In the genomic region with DNA sequence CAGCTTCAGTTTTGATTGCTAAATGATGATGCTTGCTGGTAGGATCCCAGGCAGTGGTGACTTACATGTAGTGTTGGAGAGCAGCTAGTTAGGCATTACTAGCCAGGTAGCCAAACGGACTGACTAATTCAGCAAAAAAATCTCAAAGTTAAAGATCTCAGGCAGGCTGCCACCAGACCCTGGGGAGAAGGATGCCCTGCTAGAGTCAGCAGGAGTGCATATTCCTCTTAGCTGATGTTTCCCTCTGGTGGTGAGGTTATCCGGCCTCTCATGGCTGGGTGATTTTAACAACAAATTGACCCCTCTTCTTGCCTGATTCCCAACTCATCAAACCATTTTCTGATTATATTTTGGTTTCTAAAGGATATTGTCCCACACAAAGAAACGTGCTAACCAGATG, we compare ENCODE assay signal across 10 cellular contexts. TPM values are rescaled to one million over a fixed set of nuclear protein-coding genes. Genes with fewer than 3 reads are reported as not detected.
DNase-seq lines count a peak whose midpoint lies in the region; ATAC-seq and TF ChIP-seq lines count a peak whose summit lies in the region.
"Had no signal": no experiment of that assay in that cellular context is flagged by ENCODE, and none has a peak within 500 bp of the region (broad histone marks: within the 10 kb centered on the region; RNA-seq: fewer than 3 reads in every experiment).

No MANE protein-coding gene starts in this region.

- BruUV-seq in PC-3 (replicated peaks; lab: Mats Ljungman, UMichigan), result no TSS peak

- CTCF ChIA-PET in AG04449 (lab: Yijun Ruan, JAX) (interaction anchor here (0.8 to 12.6 kb wide), 10 partner anchors 9 to 106 kb away, joined by 3 to 153 read pairs (median 6); partner anchors contain the start of genes CMTM5, PPP1R3E and SLC22A17), PC-3 (lab: Charles Lee) (interaction anchor here (1.1 kb wide), 1 partner anchor 9 kb away, joined by 3 read pairs; the partner anchor contains the start of gene SLC22A17)
- CTCF ChIA-PET in activated naive CD4-positive, alpha-beta T cell treated with anti-CD3 and anti-CD28 coated beads for 36 hours (lab: Charles Lee), result interaction anchor here (1.1 to 3.7 kb wide), 4 partner anchors 17 to 117 kb away, joined by 3 to 21 read pairs (median 4); no protein-coding TSS in a partner anchor

- no peaks in the 10 kb centered on the region for H3K36me3 ChIP-seq in PC-3 (ENCODE audit: low read depth, low read length)
- H3K36me3 ChIP-seq: adrenal gland had no signal

- peak; percentile 40 for TF ChIP-seq CTCF in AG04449 (IDR thresholded peaks at IDR 0.05; ENCODE audit: insufficient read depth, low read length, missing control alignments)
- peak; percentile 35; the same call in 1 of the 2 replicates for TF ChIP-seq CTCF in PC-3 (conservative IDR thresholded peaks at IDR 0.05; ENCODE audit: low read depth, low read length)

- H3F3A ChIP-seq in PC-3 (ENCODE audit: low read length, unreplicated experiment), result no peaks in the 10 kb centered on the region

- H3K27ac ChIP-seq in PC-3 (ENCODE audit: low read length), result no peak overlapping the region
- H3K27ac ChIP-seq: adrenal gland had no signal

- H3K4me2 ChIP-seq in PC-3 (ENCODE audit: low read length), result no peak overlapping the region

- ATAC-seq in PC-3, result peak; percentile 28; the same call in 1 of the 2 replicates

- H3K79me2 ChIP-seq in PC-3 (ENCODE audit: low read length), result no peaks in the 10 kb centered on the region

- no peaks in the 10 kb centered on the region for H3K9me2 ChIP-seq in PC-3 (replicated peaks; ENCODE audit: low read length)

- no peak overlapping the region for H2AFZ ChIP-seq in PC-3 (ENCODE audit: low read length)

- no peaks in the 10 kb centered on the region for H3K9me3 Mint-ChIP-seq in activated naive CD4-positive, alpha-beta T cell treated with anti-CD3 and anti-CD28 coated beads for 36 hours
- no peaks in the 10 kb centered on the region for H3K9me3 Mint-ChIP-seq in T-helper 2 cell treated with Interferon-gamma antibody and Interleukin-4, amounts not matched to agents 5 μg/mL and 100 μg/mL, for 36 hours
- H3K9me3 Mint-ChIP-seq in activated CD4-positive, alpha-beta T cell treated with anti-CD3 and anti-CD28 coated beads, Interleukin-2, amount 10 ng/mL, durations not matched to agents 24 days and 14 days, result no peaks in the 10 kb centered on the region
- H3K9me3 Mint-ChIP-seq: activated CD4-positive, alpha-beta T cell treated with anti-CD3 and anti-CD28 coated beads, Interleukin-2, amount 10 ng/mL, durations not matched to agents 7 days and 5 days; stimulated activated naive CD8-positive, alpha-beta T cell treated with anti-CD3 and anti-CD28 coated beads, Interleukin-15, Interleukin-2, amounts not matched to agents 100 ng/mL and 50 ng/mL, for 24 hours had no signal

- H3K9ac ChIP-seq in PC-3 (ENCODE audit: low read length), result no peak overlapping the region

- peaks cover 19% of the 10 kb centered on the region for H3K27me3 Mint-ChIP-seq in activated naive CD4-positive, alpha-beta T cell treated with anti-CD3 and anti-CD28 coated beads for 36 hours (ENCODE audit: low read depth)
- H3K27me3 Mint-ChIP-seq in T-helper 2 cell treated with Interferon-gamma antibody and Interleukin-4, amounts not matched to agents 5 μg/mL and 100 μg/mL, for 36 hours (ENCODE audit: low read depth), result peaks cover 28% of the 10 kb centered on the region
- peaks cover 32% of the 10 kb centered on the region for H3K27me3 Mint-ChIP-seq in activated CD4-positive, alpha-beta T cell treated with anti-CD3 and anti-CD28 coated beads, Interleukin-2, amount 10 ng/mL, durations not matched to agents 24 days and 14 days

- peaks cover 32% of the 10 kb centered on the region for H3K27me3 ChIP-seq in PC-3 (ENCODE audit: low read length)
- H3K27me3 ChIP-seq: right atrium auricular region had no signal

- no peaks in the 10 kb centered on the region for H3K36me3 Mint-ChIP-seq in activated naive CD4-positive, alpha-beta T cell treated with anti-CD3 and anti-CD28 coated beads for 36 hours (ENCODE audit: low read depth)
- no peaks in the 10 kb centered on the region for H3K36me3 Mint-ChIP-seq in T-helper 2 cell treated with Interferon-gamma antibody and Interleukin-4, amounts not matched to agents 5 μg/mL and 100 μg/mL, for 36 hours (ENCODE audit: low read depth)
- H3K36me3 Mint-ChIP-seq in activated CD4-positive, alpha-beta T cell treated with anti-CD3 and anti-CD28 coated beads, Interleukin-2, amount 10 ng/mL, durations not matched to agents 24 days and 14 days (ENCODE audit: low read depth), result no peaks in the 10 kb centered on the region

- H3K27ac Mint-ChIP-seq in activated naive CD4-positive, alpha-beta T cell treated with anti-CD3 and anti-CD28 coated beads for 36 hours, result no peak overlapping the region
- H3K27ac Mint-ChIP-seq in T-helper 2 cell treated with Interferon-gamma antibody and Interleukin-4, amounts not matched to agents 5 μg/mL and 100 μg/mL, for 36 hours, result no peak overlapping the region
- no peak overlapping the region for H3K27ac Mint-ChIP-seq in activated CD4-positive, alpha-beta T cell treated with anti-CD3 and anti-CD28 coated beads, Interleukin-2, amount 10 ng/mL, durations not matched to agents 24 days and 14 days
- H3K27ac Mint-ChIP-seq: activated CD4-positive, alpha-beta T cell treated with anti-CD3 and anti-CD28 coated beads, Interleukin-2, amount 10 ng/mL, durations not matched to agents 7 days and 5 days; stimulated activated naive CD8-positive, alpha-beta T cell treated with anti-CD3 and anti-CD28 coated beads, Interleukin-15, Interleukin-2, amounts not matched to agents 100 ng/mL and 50 ng/mL, for 24 hours had no signal

- no peak for DNase-seq in AG04449 (ENCODE audit: low read depth, low spot score)
- peak; percentile 4 for DNase-seq in PC-3
- DNase-seq in inferior parietal cortex (ENCODE audit: extremely low spot score), result peak; percentile 11
- no peak for DNase-seq in activated naive CD4-positive, alpha-beta T cell treated with anti-CD3 and anti-CD28 coated beads for 36 hours
- no peak for DNase-seq in T-helper 2 cell treated with Interferon-gamma antibody and Interleukin-4, amounts not matched to agents 5 μg/mL and 100 μg/mL, for 36 hours (ENCODE audit: low spot score)
- no peak for DNase-seq in activated CD4-positive, alpha-beta T cell treated with anti-CD3 and anti-CD28 coated beads, Interleukin-2, amount 10 ng/mL, durations not matched to agents 24 days and 14 days
- DNase-seq: activated CD4-positive, alpha-beta T cell treated with anti-CD3 and anti-CD28 coated beads, Interleukin-2, amount 10 ng/mL, durations not matched to agents 7 days and 5 days; adrenal gland had no signal

- intact Hi-C loops in PC-3 (cut with micrococcal nuclease), result no loop called here
- intact Hi-C loops in activated naive CD4-positive, alpha-beta T cell treated with anti-CD3 and anti-CD28 coated beads for 36 hours (cut with micrococcal nuclease), result no loop called here
- intact Hi-C loops in activated CD4-positive, alpha-beta T cell treated with anti-CD3 and anti-CD28 coated beads, Interleukin-2, amount 10 ng/mL, durations not matched to agents 24 days and 14 days (cut with micrococcal nuclease), result no loop called here

- no peaks in the 10 kb centered on the region for H4K20me1 ChIP-seq in PC-3 (ENCODE audit: low read length)

- POLR2A ChIA-PET in AG04449 (lab: Yijun Ruan, JAX) (interaction anchor here (1.6 kb wide), 1 partner anchor 10 kb away, joined by 15 read pairs; the partner anchor contains the start of gene SLC22A17), PC-3 (lab: Charles Lee; ENCODE audit: unreplicated experiment) (no interaction called here)

- H3K9me3 ChIP-seq in PC-3 (ENCODE audit: low read length), result no peaks in the 10 kb centered on the region
- H3K9me3 ChIP-seq: adrenal gland, right atrium auricular region had no signal

- no peak overlapping the region for H3K4me3 Mint-ChIP-seq in activated naive CD4-positive, alpha-beta T cell treated with anti-CD3 and anti-CD28 coated beads for 36 hours
- no peak overlapping the region for H3K4me3 Mint-ChIP-seq in T-helper 2 cell treated with Interferon-gamma antibody and Interleukin-4, amounts not matched to agents 5 μg/mL and 100 μg/mL, for 36 hours
- no peak overlapping the region for H3K4me3 Mint-ChIP-seq in activated CD4-positive, alpha-beta T cell treated with anti-CD3 and anti-CD28 coated beads, Interleukin-2, amount 10 ng/mL, durations not matched to agents 24 days and 14 days
- H3K4me3 Mint-ChIP-seq: activated CD4-positive, alpha-beta T cell treated with anti-CD3 and anti-CD28 coated beads, Interleukin-2, amount 10 ng/mL, durations not matched to agents 7 days and 5 days; stimulated activated naive CD8-positive, alpha-beta T cell treated with anti-CD3 and anti-CD28 coated beads, Interleukin-15, Interleukin-2, amounts not matched to agents 100 ng/mL and 50 ng/mL, for 24 hours had no signal

- no peak overlapping the region for H3K4me3 ChIP-seq in AG04449 (ENCODE audit: low read depth, low read length)
- H3K4me3 ChIP-seq in PC-3 (ENCODE audit: low read length), result no peak overlapping the region
- H3K4me3 ChIP-seq: adrenal gland, right atrium auricular region had no signal

- no peaks in the 10 kb centered on the region for H3K4me1 ChIP-seq in PC-3 (ENCODE audit: insufficient read depth, low read length)

- H3K4me1 Mint-ChIP-seq in activated naive CD4-positive, alpha-beta T cell treated with anti-CD3 and anti-CD28 coated beads for 36 hours (ENCODE audit: low read depth), result peaks cover 6% of the 10 kb centered on the region
- no peaks in the 10 kb centered on the region for H3K4me1 Mint-ChIP-seq in T-helper 2 cell treated with Interferon-gamma antibody and Interleukin-4, amounts not matched to agents 5 μg/mL and 100 μg/mL, for 36 hours (ENCODE audit: low read depth)
- H3K4me1 Mint-ChIP-seq in activated CD4-positive, alpha-beta T cell treated with anti-CD3 and anti-CD28 coated beads, Interleukin-2, amount 10 ng/mL, durations not matched to agents 24 days and 14 days, result no peaks in the 10 kb centered on the region

RNA-seq across cellular contexts. Expression of gene EFS, which starts 2.8 kb away (rescaled TPM):
- 0.23 and 0.36 TPM in 2 replicates for total RNA-seq in PC-3 (2014; rRNA removed)
- total RNA-seq in activated naive CD4-positive, alpha-beta T cell treated with anti-CD3 and anti-CD28 coated beads for 36 hours, result not detected
- total RNA-seq in activated CD4-positive, alpha-beta T cell treated with anti-CD3 and anti-CD28 coated beads, Interleukin-2, amount 10 ng/mL, durations not matched to agents 24 days and 14 days, result not detected in 2 replicates
- total RNA-seq: activated CD4-positive, alpha-beta T cell treated with anti-CD3 and anti-CD28 coated beads, Interleukin-2, amount 10 ng/mL, durations not matched to agents 7 days and 5 days had no signal

RNA-seq across cellular contexts. Expression of gene SLC22A17, which starts 9.5 kb away (rescaled TPM):
- total RNA-seq in PC-3 (2014; rRNA removed), result 12.0 and 13.2 TPM in 2 replicates
- total RNA-seq in activated naive CD4-positive, alpha-beta T cell treated with anti-CD3 and anti-CD28 coated beads for 36 hours, result 1 to 10 TPM; 3.5 to 4.8 TPM
- total RNA-seq in activated CD4-positive, alpha-beta T cell treated with anti-CD3 and anti-CD28 coated beads, Interleukin-2, amount 10 ng/mL, durations not matched to agents 24 days and 14 days, result 2.0 and 2.3 TPM in 2 replicates

RNA-seq across cellular contexts. Expression of gene IL25, which starts 10.4 kb away (rescaled TPM):
- not detected in 2 replicates for total RNA-seq in PC-3 (2014; rRNA removed)
- not detected for total RNA-seq in activated naive CD4-positive, alpha-beta T cell treated with anti-CD3 and anti-CD28 coated beads for 36 hours
- not detected in 2 replicates for total RNA-seq in activated CD4-positive, alpha-beta T cell treated with anti-CD3 and anti-CD28 coated beads, Interleukin-2, amount 10 ng/mL, durations not matched to agents 24 days and 14 days
- total RNA-seq: activated CD4-positive, alpha-beta T cell treated with anti-CD3 and anti-CD28 coated beads, Interleukin-2, amount 10 ng/mL, durations not matched to agents 7 days and 5 days; adrenal gland; right atrium auricular region had no signal

RNA-seq across cellular contexts. Expression of gene CMTM5, which starts 14.6 kb away (rescaled TPM):
- not detected in 2 replicates for total RNA-seq in PC-3 (2014; rRNA removed)
- not detected for total RNA-seq in activated naive CD4-positive, alpha-beta T cell treated with anti-CD3 and anti-CD28 coated beads for 36 hours
- not detected in 2 replicates for total RNA-seq in activated CD4-positive, alpha-beta T cell treated with anti-CD3 and anti-CD28 coated beads, Interleukin-2, amount 10 ng/mL, durations not matched to agents 24 days and 14 days
- total RNA-seq: activated CD4-positive, alpha-beta T cell treated with anti-CD3 and anti-CD28 coated beads, Interleukin-2, amount 10 ng/mL, durations not matched to agents 7 days and 5 days; right atrium auricular region had no signal

RNA-seq across cellular contexts. Expression of gene PABPN1, which starts 40.9 kb away (rescaled TPM):
- total RNA-seq in PC-3 (2014; rRNA removed), result 89.1 and 116 TPM in 2 replicates
- total RNA-seq in activated naive CD4-positive, alpha-beta T cell treated with anti-CD3 and anti-CD28 coated beads for 36 hours, result 100 to 1,000 TPM; 194 to 204 TPM
- total RNA-seq in activated CD4-positive, alpha-beta T cell treated with anti-CD3 and anti-CD28 coated beads, Interleukin-2, amount 10 ng/mL, durations not matched to agents 24 days and 14 days, result 277 and 278 TPM in 2 replicates

Comparison
In these comparisons a context has a peak if more than half of its experiments do, and no peak if none do; other contexts are left out.
1. DNase-seq: peak in PC-3 (single experiment) and inferior parietal cortex (single experiment); none in AG04449 (single experiment), activated naive CD4-positive, alpha-beta T cell treated with anti-CD3 and anti-CD28 coated beads for 36 hours (single experiment), T-helper 2 cell treated with Interferon-gamma antibody and Interleukin-4, amounts not matched to agents 5 μg/mL and 100 μg/mL, for 36 hours (single experiment) and activated CD4-positive, alpha-beta T cell treated with anti-CD3 and anti-CD28 coated beads, Interleukin-2, amount 10 ng/mL, durations not matched to agents 24 days and 14 days (single experiment).